In the genomic region with DNA sequence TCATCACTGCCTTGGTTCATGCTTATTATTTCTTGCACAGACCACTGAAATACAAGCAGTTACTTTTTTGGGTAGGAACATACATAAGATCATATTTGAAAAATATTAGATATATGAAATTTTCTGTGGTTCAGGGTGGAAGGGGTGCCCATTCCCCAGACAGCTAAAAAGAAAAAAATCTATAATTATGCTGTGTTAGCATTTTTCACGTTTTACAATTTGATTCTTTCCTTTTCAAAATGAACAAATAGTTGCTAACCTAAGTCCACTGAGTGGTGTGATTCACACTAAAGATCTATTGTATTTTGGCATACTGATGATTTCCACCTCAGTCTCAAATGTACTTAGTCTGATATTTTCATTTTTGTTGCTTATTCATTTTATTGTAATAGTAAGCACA, we compare ENCODE assay signal across 27 cellular contexts.
"Had no signal": no experiment of that assay in that cellular context is flagged by ENCODE, and none has a peak within 500 bp of the region (broad histone marks: within the 10 kb centered on the region; RNA-seq: fewer than 3 reads in every experiment).

No MANE protein-coding gene starts in this region.

- ATAC-seq: effector memory CD8-positive, alpha-beta T cell; esophagus mucosa; gastrocnemius medialis; heart right ventricle; left cardiac atrium; left lung; left ventricle myocardium superior; lower lobe of right lung; naive thymus-derived CD4-positive, alpha-beta T cell had no signal

- H3K9me3 Mint-ChIP-seq: dendritic cell treated with granulocyte-macrophage colony-stimulating factor and Interleukin-4, amounts not matched to agents 40 ng/mL and 50 ng/mL, for 4 days; effector memory CD8-positive, alpha-beta T cell; endodermal cell; naive thymus-derived CD4-positive, alpha-beta T cell had no signal

- FAIRE-seq: endometrium, islet of Langerhans, keratinocyte had no signal

- H3K4me3 Mint-ChIP-seq: dendritic cell treated with granulocyte-macrophage colony-stimulating factor and Interleukin-4, amounts not matched to agents 40 ng/mL and 50 ng/mL, for 4 days; effector memory CD8-positive, alpha-beta T cell; endodermal cell; naive thymus-derived CD4-positive, alpha-beta T cell had no signal

- H3K4me3 ChIP-seq: colonic mucosa, esophagus squamous epithelium, gastrocnemius medialis, heart right ventricle, left lung, lower lobe of right lung had no signal

- H3K27me3 Mint-ChIP-seq: dendritic cell treated with granulocyte-macrophage colony-stimulating factor and Interleukin-4, amounts not matched to agents 40 ng/mL and 50 ng/mL, for 4 days; effector memory CD8-positive, alpha-beta T cell; naive thymus-derived CD4-positive, alpha-beta T cell had no signal

- H3K36me3 ChIP-seq: colonic mucosa had no signal

- H3K9me3 ChIP-seq: colonic mucosa, esophagus squamous epithelium, gastrocnemius medialis, heart right ventricle, left lung, lower lobe of right lung had no signal

- H3K4me1 Mint-ChIP-seq: endodermal cell; naive thymus-derived CD4-positive, alpha-beta T cell had no signal

- H3K27ac ChIP-seq: colonic mucosa, epithelial cell of prostate, esophagus squamous epithelium, gastrocnemius medialis, heart right ventricle, left lung, lower lobe of right lung had no signal

- DNase-seq: colonic mucosa; cortex of kidney; effector CD8-positive, alpha-beta T cell; effector memory CD8-positive, alpha-beta T cell; endodermal cell; erythroblast; esophagus squamous epithelium; foreskin fibroblast; foreskin melanocyte; gastrocnemius medialis; glutamatergic neuron; head of caudate nucleus; heart right ventricle; hippocampal formation; left cardiac atrium; left lung; left ventricle myocardium superior; lower lobe of right lung; mesendoderm; midbrain; naive thymus-derived CD4-positive, alpha-beta T cell had no signal

- H3K27ac Mint-ChIP-seq: dendritic cell treated with granulocyte-macrophage colony-stimulating factor and Interleukin-4, amounts not matched to agents 40 ng/mL and 50 ng/mL, for 4 days; endodermal cell had no signal

- H3K4me1 ChIP-seq: colonic mucosa, esophagus squamous epithelium, gastrocnemius medialis, heart right ventricle, left lung, lower lobe of right lung had no signal

- H3K27me3 ChIP-seq: colonic mucosa, esophagus squamous epithelium, gastrocnemius medialis, heart right ventricle, left lung had no signal
